ENCODE assay signal across 29 cellular contexts in the genomic region with DNA sequence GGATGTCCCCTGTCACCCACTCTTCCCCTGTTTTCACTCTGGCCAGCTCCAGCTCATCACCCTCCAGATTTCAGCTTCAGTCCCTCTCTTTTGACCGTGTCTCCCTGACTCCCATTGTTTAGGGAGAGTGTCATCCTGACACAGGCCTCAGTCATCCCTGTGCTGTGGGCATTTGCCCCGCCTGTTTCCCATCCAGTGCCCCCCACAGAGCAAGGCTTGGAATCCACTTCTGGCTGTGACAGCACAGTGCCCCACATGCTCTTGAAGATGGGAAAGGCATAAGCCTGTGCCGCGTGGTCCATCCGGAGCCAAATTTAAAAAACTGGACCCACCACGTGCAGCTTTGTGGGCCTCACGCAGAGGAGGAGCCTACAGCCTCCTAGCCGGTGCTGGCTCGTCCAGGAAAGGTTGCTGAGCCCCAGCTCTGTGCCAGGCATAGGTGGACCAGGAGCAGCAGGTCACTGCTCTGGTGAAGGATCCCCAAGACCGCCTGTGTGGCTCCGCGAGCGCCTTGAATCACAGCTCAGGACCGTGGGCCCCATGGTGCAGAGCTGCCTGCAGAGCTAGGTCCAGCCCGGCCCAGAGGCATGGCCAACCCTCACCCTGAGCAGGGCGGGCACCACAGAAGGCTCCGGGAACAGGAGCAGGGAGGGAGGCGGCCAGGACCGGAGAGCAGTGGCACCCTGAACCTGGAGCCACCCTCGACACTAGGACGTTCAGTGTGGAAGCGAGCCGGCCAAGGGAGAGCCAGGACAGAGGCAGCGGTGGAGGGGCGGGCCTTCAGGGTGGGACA.
"Had no signal": no experiment of that assay in that cellular context is flagged by ENCODE, and none has a peak within 500 bp of the region (broad histone marks: within the 10 kb centered on the region; RNA-seq: fewer than 3 reads in every experiment).

No MANE protein-coding gene starts in this region.

- H3K9me3 Mint-ChIP-seq: activated CD4-positive, alpha-beta memory T cell treated with anti-CD3 and anti-CD28 coated beads for 36 hours; activated naive CD8-positive, alpha-beta T cell treated with anti-CD3 and anti-CD28 coated beads for 36 hours; activated T-cell treated with anti-CD3 and anti-CD28 coated beads, Interleukin-2, amount 50 U/mL, for 4 hours; activated T-helper 1 cell treated with anti-CD3 and anti-CD28 coated beads, Interleukin-12 subunit alpha, Interleukin-12 subunit beta, Interleukin-2, Interleukin-4 antibody, amounts not matched to agents 30 ng/mL and 10 ng/mL and 1 ng/mL, durations not matched to agents 14 hours and 24 hours and 36 hours had no signal

- H3K4me1 ChIP-seq: SJCRH30 had no signal

- H3K36me3 ChIP-seq: brain microvascular endothelial cell, SJCRH30 had no signal

- H3K9me3 ChIP-seq: SJCRH30 had no signal

- H3K36me3 Mint-ChIP-seq: activated CD4-positive, alpha-beta memory T cell treated with anti-CD3 and anti-CD28 coated beads for 36 hours; activated naive CD8-positive, alpha-beta T cell treated with anti-CD3 and anti-CD28 coated beads for 36 hours; WTC11 had no signal

- H3K27me3 ChIP-seq: brain microvascular endothelial cell had no signal

- H3K27ac Mint-ChIP-seq: activated CD4-positive, alpha-beta memory T cell treated with anti-CD3 and anti-CD28 coated beads for 36 hours; activated CD4-positive, alpha-beta T cell treated with anti-CD3 and anti-CD28 coated beads for 36 hours; activated naive CD8-positive, alpha-beta T cell treated with anti-CD3 and anti-CD28 coated beads for 36 hours; activated T-helper 1 cell treated with anti-CD3 and anti-CD28 coated beads, Interleukin-12 subunit alpha, Interleukin-12 subunit beta, Interleukin-2, Interleukin-4 antibody, amounts not matched to agents 30 ng/mL and 10 ng/mL and 1 ng/mL, durations not matched to agents 14 hours and 24 hours and 36 hours; WTC11 had no signal

- H2AFZ ChIP-seq: PC-9 had no signal

- DNase-seq: activated CD4-positive, alpha-beta memory T cell treated with anti-CD3 and anti-CD28 coated beads for 36 hours; activated CD4-positive, alpha-beta T cell treated with anti-CD3 and anti-CD28 coated beads for 36 hours; activated CD4-positive, alpha-beta T cell treated with anti-CD3 and anti-CD28 coated beads, Interleukin-2, amount 50 U/mL, for 1 hour; activated CD8-positive, alpha-beta memory T cell treated with anti-CD3 and anti-CD28 coated beads, Interleukin-2, amount 50 U/mL, for 4 hours; activated naive CD4-positive, alpha-beta T cell; activated naive CD4-positive, alpha-beta T cell treated with anti-CD3 and anti-CD28 coated beads, Interleukin-2, amount 50 U/mL, for 16 hours; activated naive CD8-positive, alpha-beta T cell treated with anti-CD3 and anti-CD28 coated beads for 36 hours; activated T-cell treated with anti-CD3 and anti-CD28 coated beads for 4 hours; activated T-cell treated with anti-CD3 and anti-CD28 coated beads, Interleukin-2, amount 50 U/mL, for 4 hours; amniotic stem cell; aorta; brain microvascular endothelial cell; central memory CD4-positive, alpha-beta T cell; KG1; NCI-H1105; NCI-H1417 treated with DMSO at 0.1 percent for 48 hours; NCI-H1930; NCI-H2081 treated with DMSO at 0.1 percent for 48 hours; NCI-H345; NCI-H524 treated with DMSO at 0.1 percent for 48 hours; NCI-H748 treated with DMSO at 0.1 percent for 48 hours; NK-92 treated with Interleukin-12 subunit alpha and Interleukin-12 subunit beta, amount 100 ng/mL, for 24 hours; PC-9; SHP77; SJCRH30; T1000 had no signal

- H3K27me3 Mint-ChIP-seq: activated CD4-positive, alpha-beta memory T cell treated with anti-CD3 and anti-CD28 coated beads for 36 hours; activated CD4-positive, alpha-beta T cell treated with anti-CD3 and anti-CD28 coated beads for 36 hours had no signal

- H3K27ac ChIP-seq: brain microvascular endothelial cell, PC-9, SJCRH30, SK-N-MC had no signal

- H3K4me3 ChIP-seq: PC-9, SJCRH30, SK-N-MC had no signal

- H3K4me2 ChIP-seq: PC-9 had no signal

- H3K4me3 Mint-ChIP-seq: activated CD4-positive, alpha-beta memory T cell treated with anti-CD3 and anti-CD28 coated beads for 36 hours; activated CD4-positive, alpha-beta T cell treated with anti-CD3 and anti-CD28 coated beads for 36 hours; activated naive CD8-positive, alpha-beta T cell treated with anti-CD3 and anti-CD28 coated beads for 36 hours; activated T-cell treated with anti-CD3 and anti-CD28 coated beads, Interleukin-2, amount 50 U/mL, for 4 hours; activated T-helper 1 cell treated with anti-CD3 and anti-CD28 coated beads, Interleukin-12 subunit alpha, Interleukin-12 subunit beta, Interleukin-2, Interleukin-4 antibody, amounts not matched to agents 30 ng/mL and 10 ng/mL and 1 ng/mL, durations not matched to agents 14 hours and 24 hours and 36 hours; WTC11 had no signal

- H3K4me1 Mint-ChIP-seq: activated CD4-positive, alpha-beta T cell treated with anti-CD3 and anti-CD28 coated beads for 36 hours; activated naive CD8-positive, alpha-beta T cell treated with anti-CD3 and anti-CD28 coated beads for 36 hours had no signal
